ENCODE assay signal across 8 cellular contexts in the genomic region with DNA sequence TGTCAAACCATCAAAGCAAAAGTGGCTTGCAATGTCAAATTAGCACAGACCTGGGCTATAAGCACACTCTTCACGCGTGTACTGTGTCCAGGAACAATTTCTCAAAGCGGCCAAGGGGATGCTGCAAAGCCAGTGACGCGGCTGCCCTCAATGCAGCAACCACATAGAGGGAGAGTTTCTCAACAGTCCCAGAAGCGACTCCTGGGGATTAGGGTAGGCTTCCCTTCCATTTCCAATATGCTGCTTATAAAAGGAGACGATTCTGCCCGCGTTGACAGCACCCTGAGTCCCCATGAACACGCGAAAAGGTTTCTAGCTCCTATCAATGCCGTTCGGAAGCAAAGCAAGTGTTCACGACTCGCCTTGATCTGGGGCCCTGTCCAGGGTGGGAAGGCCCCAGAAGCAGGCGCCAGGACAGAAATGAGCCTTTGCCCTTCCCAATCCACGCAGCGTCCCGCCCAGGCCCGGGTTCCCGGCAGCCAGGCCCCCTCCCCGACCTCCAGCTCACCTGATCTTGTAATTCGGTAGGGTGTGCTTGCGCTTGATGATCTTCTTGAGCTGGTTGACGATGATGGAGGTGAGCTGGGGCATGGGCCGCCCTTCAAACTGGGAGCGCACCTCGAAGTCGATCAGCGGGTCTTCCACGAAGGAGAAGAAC. TPM values are rescaled to one million over a fixed set of nuclear protein-coding genes. Genes with fewer than 3 reads are reported as not detected.
A peak's percentile ranks its signal among the peaks of the same experiment; 100 is the strongest.
DNase-seq lines count a peak whose midpoint lies in the region; ATAC-seq lines count a peak whose summit lies in the region.

No MANE protein-coding gene starts in this region.

- peak; percentile 26 for DNase-seq in NCI-H2171 treated with DMSO at 0.1 percent for 48 hours (lab: John Stamatoyannopoulos, UW)
- DNase-seq in NCI-H2171 (lab: John Stamatoyannopoulos, UW), result no peak
- DNase-seq in T-helper 17 cell, result no peak
- peak; percentile 19 for DNase-seq in cerebellum (ENCODE audit: low spot score)
- peak; percentile 50 for DNase-seq in kidney tubule cell (ENCODE audit: low spot score)
- DNase-seq in stimulated activated CD4-positive, alpha-beta T cell treated with anti-CD3 and anti-CD28 coated beads, Interleukin-4, amount 100 ng/mL, for 1 hour, result peak; percentile 18
- no peak for DNase-seq in NCI-H1048 (lab: John Stamatoyannopoulos, UW)

- no peaks in the 10 kb centered on the region for H3K9me3 ChIP-seq in T-helper 17 cell (ENCODE audit: control insufficient read depth, low read length, poor library complexity, severe bottlenecking)

- H3K36me3 Mint-ChIP-seq in T-helper 17 cell (ENCODE audit: low read depth), result peaks cover 6% of the 10 kb centered on the region

- H3K27me3 Mint-ChIP-seq in T-helper 17 cell, result peaks cover 17% of the 10 kb centered on the region

- peak; percentile 22 for ATAC-seq in HG03571 (IDR thresholded peaks at IDR 0.05; ENCODE audit: unreplicated experiment)
- peak; percentile 43 for ATAC-seq in T-helper 17 cell

- peaks cover 36% of the 10 kb centered on the region for H3K4me1 Mint-ChIP-seq in T-helper 17 cell

- peak overlapping the region; percentile 82 for H3K27ac Mint-ChIP-seq in T-helper 17 cell

- peak overlapping the region; percentile 94 for H3K4me3 Mint-ChIP-seq in T-helper 17 cell

RNA-seq across cellular contexts. Expression of gene PDZD8, which starts 1.3 kb away (rescaled TPM):
- 10 to 100 TPM; 18.4 to 29.6 TPM for total RNA-seq in T-helper 17 cell
- total RNA-seq in cerebellum, result 23.0 TPM

Comparison
In these comparisons a context has a peak if more than half of its experiments do, and no peak if none do; other contexts are left out.
1. DNase-seq: peak in NCI-H2171 treated with DMSO at 0.1 percent for 48 hours (single experiment), cerebellum (single experiment), kidney tubule cell (single experiment) and stimulated activated CD4-positive, alpha-beta T cell treated with anti-CD3 and anti-CD28 coated beads, Interleukin-4, amount 100 ng/mL, for 1 hour (single experiment); none in NCI-H2171 (single experiment), T-helper 17 cell (0 of 3) and NCI-H1048 (single experiment).